ENCODE assay signal across 1 cellular context in the genomic region with DNA sequence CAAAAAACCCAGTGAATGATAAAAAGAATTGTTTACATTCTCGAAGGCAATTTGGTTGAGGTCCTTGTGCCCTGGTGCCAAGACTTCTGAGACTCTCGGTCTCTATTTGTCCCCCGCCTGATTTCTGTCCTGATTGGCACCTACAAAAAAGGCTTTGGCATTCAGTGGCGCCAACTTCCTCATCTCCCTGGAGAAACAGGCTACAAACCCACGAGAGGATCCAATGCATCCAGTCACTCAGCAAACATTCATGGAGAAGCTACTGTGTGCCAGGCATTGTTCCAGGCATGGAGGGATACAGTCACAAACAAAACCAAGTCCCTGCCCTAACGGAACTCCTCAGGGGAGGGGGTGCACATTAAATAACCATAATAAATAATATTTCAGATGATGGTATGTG.
TF ChIP-seq lines count a peak whose summit lies in the region.

No MANE protein-coding gene starts in this region.

TF ChIP-seq in H1, 55 proteins besides CTCF, POLR2A, EP300 and RAD21 (continued from another document):
- TF ChIP-seq, protein P1, sequence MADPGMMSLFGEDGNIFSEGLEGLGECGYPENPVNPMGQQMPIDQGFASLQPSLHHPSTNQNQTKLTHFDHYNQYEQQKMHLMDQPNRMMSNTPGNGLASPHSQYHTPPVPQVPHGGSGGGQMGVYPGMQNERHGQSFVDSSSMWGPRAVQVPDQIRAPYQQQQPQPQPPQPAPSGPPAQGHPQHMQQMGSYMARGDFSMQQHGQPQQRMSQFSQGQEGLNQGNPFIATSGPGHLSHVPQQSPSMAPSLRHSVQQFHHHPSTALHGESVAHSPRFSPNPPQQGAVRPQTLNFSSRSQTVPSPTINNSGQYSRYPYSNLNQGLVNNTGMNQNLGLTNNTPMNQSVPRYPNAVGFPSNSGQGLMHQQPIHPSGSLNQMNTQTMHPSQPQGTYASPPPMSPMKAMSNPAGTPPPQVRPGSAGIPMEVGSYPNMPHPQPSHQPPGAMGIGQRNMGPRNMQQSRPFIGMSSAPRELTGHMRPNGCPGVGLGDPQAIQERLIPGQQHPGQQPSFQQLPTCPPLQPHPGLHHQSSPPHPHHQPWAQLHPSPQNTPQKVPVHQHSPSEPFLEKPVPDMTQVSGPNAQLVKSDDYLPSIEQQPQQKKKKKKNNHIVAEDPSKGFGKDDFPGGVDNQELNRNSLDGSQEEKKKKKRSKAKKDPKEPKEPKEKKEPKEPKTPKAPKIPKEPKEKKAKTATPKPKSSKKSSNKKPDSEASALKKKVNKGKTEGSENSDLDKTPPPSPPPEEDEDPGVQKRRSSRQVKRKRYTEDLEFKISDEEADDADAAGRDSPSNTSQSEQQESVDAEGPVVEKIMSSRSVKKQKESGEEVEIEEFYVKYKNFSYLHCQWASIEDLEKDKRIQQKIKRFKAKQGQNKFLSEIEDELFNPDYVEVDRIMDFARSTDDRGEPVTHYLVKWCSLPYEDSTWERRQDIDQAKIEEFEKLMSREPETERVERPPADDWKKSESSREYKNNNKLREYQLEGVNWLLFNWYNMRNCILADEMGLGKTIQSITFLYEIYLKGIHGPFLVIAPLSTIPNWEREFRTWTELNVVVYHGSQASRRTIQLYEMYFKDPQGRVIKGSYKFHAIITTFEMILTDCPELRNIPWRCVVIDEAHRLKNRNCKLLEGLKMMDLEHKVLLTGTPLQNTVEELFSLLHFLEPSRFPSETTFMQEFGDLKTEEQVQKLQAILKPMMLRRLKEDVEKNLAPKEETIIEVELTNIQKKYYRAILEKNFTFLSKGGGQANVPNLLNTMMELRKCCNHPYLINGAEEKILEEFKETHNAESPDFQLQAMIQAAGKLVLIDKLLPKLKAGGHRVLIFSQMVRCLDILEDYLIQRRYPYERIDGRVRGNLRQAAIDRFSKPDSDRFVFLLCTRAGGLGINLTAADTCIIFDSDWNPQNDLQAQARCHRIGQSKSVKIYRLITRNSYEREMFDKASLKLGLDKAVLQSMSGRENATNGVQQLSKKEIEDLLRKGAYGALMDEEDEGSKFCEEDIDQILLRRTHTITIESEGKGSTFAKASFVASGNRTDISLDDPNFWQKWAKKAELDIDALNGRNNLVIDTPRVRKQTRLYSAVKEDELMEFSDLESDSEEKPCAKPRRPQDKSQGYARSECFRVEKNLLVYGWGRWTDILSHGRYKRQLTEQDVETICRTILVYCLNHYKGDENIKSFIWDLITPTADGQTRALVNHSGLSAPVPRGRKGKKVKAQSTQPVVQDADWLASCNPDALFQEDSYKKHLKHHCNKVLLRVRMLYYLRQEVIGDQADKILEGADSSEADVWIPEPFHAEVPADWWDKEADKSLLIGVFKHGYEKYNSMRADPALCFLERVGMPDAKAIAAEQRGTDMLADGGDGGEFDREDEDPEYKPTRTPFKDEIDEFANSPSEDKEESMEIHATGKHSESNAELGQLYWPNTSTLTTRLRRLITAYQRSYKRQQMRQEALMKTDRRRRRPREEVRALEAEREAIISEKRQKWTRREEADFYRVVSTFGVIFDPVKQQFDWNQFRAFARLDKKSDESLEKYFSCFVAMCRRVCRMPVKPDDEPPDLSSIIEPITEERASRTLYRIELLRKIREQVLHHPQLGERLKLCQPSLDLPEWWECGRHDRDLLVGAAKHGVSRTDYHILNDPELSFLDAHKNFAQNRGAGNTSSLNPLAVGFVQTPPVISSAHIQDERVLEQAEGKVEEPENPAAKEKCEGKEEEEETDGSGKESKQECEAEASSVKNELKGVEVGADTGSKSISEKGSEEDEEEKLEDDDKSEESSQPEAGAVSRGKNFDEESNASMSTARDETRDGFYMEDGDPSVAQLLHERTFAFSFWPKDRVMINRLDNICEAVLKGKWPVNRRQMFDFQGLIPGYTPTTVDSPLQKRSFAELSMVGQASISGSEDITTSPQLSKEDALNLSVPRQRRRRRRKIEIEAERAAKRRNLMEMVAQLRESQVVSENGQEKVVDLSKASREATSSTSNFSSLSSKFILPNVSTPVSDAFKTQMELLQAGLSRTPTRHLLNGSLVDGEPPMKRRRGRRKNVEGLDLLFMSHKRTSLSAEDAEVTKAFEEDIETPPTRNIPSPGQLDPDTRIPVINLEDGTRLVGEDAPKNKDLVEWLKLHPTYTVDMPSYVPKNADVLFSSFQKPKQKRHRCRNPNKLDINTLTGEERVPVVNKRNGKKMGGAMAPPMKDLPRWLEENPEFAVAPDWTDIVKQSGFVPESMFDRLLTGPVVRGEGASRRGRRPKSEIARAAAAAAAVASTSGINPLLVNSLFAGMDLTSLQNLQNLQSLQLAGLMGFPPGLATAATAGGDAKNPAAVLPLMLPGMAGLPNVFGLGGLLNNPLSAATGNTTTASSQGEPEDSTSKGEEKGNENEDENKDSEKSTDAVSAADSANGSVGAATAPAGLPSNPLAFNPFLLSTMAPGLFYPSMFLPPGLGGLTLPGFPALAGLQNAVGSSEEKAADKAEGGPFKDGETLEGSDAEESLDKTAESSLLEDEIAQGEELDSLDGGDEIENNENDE (IDR thresholded peaks at IDR 0.05; ENCODE audit: insufficient replicate concordance, low read length) = no peak
- TF ChIP-seq GTF2F1 (IDR thresholded peaks at IDR 0.05; ENCODE audit: borderline replicate concordance, low read depth, low read length) = no peak
- TF ChIP-seq SP4 (IDR thresholded peaks at IDR 0.05; ENCODE audit: low read length) = no peak
- no peak for TF ChIP-seq TCF12 (IDR thresholded peaks at IDR 0.05; ENCODE audit: low read depth, low read length)
- no peak for TF ChIP-seq MAFK (IDR thresholded peaks at IDR 0.05; ENCODE audit: low read depth, low read length)
- TF ChIP-seq, protein P2, sequence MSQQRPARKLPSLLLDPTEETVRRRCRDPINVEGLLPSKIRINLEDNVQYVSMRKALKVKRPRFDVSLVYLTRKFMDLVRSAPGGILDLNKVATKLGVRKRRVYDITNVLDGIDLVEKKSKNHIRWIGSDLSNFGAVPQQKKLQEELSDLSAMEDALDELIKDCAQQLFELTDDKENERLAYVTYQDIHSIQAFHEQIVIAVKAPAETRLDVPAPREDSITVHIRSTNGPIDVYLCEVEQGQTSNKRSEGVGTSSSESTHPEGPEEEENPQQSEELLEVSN (IDR thresholded peaks at IDR 0.05) = no peak
- no peak for TF ChIP-seq CTBP2 (IDR thresholded peaks at IDR 0.05; ENCODE audit: borderline replicate concordance, insufficient read depth, insufficient read length, low read length)
- no peak for TF ChIP-seq POLR2AphosphoS5 (IDR thresholded peaks at IDR 0.05; ENCODE audit: low read depth, low read length)
- TF ChIP-seq TAF7 (optimal IDR thresholded peaks at IDR 0.05; ENCODE audit: borderline replicate concordance, low read depth, low read length) = no peak
TF ChIP-seq in H1: peak in this region for 0.
